Comparison of ENCODE assay signal across 25 cellular contexts in genomic region chr4:110816367-110816766, GRCh38.
"Had no signal": no experiment of that assay in that cellular context is flagged by ENCODE, and none has a peak within 500 bp of the region (broad histone marks: within the 10 kb centered on the region; RNA-seq: fewer than 3 reads in every experiment).

No MANE protein-coding gene starts in this region.

- H3K27ac ChIP-seq: brain microvascular endothelial cell, coronary artery, dorsolateral prefrontal cortex, gastroesophageal sphincter, VCaP had no signal

- H3K4me3 ChIP-seq: coronary artery, dorsolateral prefrontal cortex, gastroesophageal sphincter had no signal

- H3K4me1 ChIP-seq: gastroesophageal sphincter had no signal

- ATAC-seq: activated CD8-positive, alpha-beta T cell treated with anti-CD3 and anti-CD28 coated beads for 36 hours; activated T-cell treated with anti-CD3 and anti-CD28 coated beads, Interleukin-2, amount 50 U/mL, for 4 hours; activated T-helper 17 cell treated with anti-CD3 and anti-CD28 coated beads, Interleukin-2, amount 50 U/mL, for 72 hours; esophagus mucosa; gastroesophageal sphincter; WTC11 had no signal

- H3K36me3 ChIP-seq: brain microvascular endothelial cell, gastroesophageal sphincter had no signal

- H3K9me3 ChIP-seq: gastroesophageal sphincter had no signal

- H3K27me3 ChIP-seq: brain microvascular endothelial cell, gastroesophageal sphincter had no signal

- DNase-seq: activated CD4-positive, alpha-beta T cell treated with anti-CD3 and anti-CD28 coated beads for 1 hour; activated CD4-positive, alpha-beta T cell treated with anti-CD3 and anti-CD28 coated beads for 48 hours; activated CD4-positive, alpha-beta T cell treated with anti-CD3 and anti-CD28 coated beads, Interleukin-2, amount 50 U/mL, for 1 hour; activated CD4-positive, alpha-beta T cell treated with anti-CD3 and anti-CD28 coated beads, Interleukin-2, amount 50 U/mL, for 48 hours; activated CD8-positive, alpha-beta memory T cell treated with anti-CD3 and anti-CD28 coated beads for 24 hours; activated CD8-positive, alpha-beta T cell treated with anti-CD3 and anti-CD28 coated beads for 36 hours; activated effector memory CD4-positive, alpha-beta T cell treated with Interleukin-2 at 50 U/mL for 16 hours; activated gamma-delta T cell treated with Interleukin-2 at 50 U/mL for 16 hours; activated naive CD4-positive, alpha-beta T cell treated with anti-CD3 and anti-CD28 coated beads, Interleukin-2, amount 50 U/mL, for 16 hours; activated naive CD4-positive, alpha-beta T cell treated with Interleukin-2 at 50 U/mL for 16 hours; activated T-cell treated with anti-CD3 and anti-CD28 coated beads, Interleukin-2, amount 50 U/mL, for 4 hours; amniotic stem cell; anterior cingulate cortex; brain microvascular endothelial cell; dorsolateral prefrontal cortex; effector memory CD4-positive, alpha-beta T cell; endodermal cell; foreskin melanocyte; T-helper 2 cell had no signal
